Comparison of ENCODE assay signal across 1 cellular context in genomic region chr2:54569745-54570296, GRCh38.
TF ChIP-seq lines count a peak whose summit lies in the region.

No MANE protein-coding gene starts in this region.

TF ChIP-seq in GM12878, 131 proteins besides CTCF, POLR2A, EP300 and RAD21 (continued from another document):
- TF ChIP-seq USF2 (IDR thresholded peaks at IDR 0.05; ENCODE audit: borderline replicate concordance, low read depth, low read length) (no peak), TCF12 (IDR thresholded peaks at IDR 0.05; ENCODE audit: low read depth, low read length) (no peak), CHD4 (IDR thresholded peaks at IDR 0.05) (no peak), BCL11A (IDR thresholded peaks at IDR 0.05; ENCODE audit: low read depth, low read length) (0 out of 2 replicates have a peak, but pooled peaks have one; percentile 17), MAX (IDR thresholded peaks at IDR 0.05; ENCODE audit: low read depth, low read length) (no peak), SUZ12 (IDR thresholded peaks at IDR 0.05; ENCODE audit: unreplicated experiment) (no peak), EZH2 (IDR thresholded peaks at IDR 0.05; ENCODE audit: borderline replicate concordance, control insufficient read depth, low read depth, low read length) (no peak), SMC3 (IDR thresholded peaks at IDR 0.05; ENCODE audit: borderline replicate concordance, low read length) (no peak), TARDBP (IDR thresholded peaks at IDR 0.05; ENCODE audit: borderline replicate concordance) (no peak), BMI1 (IDR thresholded peaks at IDR 0.05; ENCODE audit: borderline replicate concordance) (no peak), NFIC (IDR thresholded peaks at IDR 0.05; ENCODE audit: low read depth, low read length) (peak; percentile 31), ZBED1 (IDR thresholded peaks at IDR 0.05; ENCODE audit: borderline replicate concordance) (no peak), ZNF274 (IDR thresholded peaks at IDR 0.05; ENCODE audit: insufficient read depth, insufficient read length) (no peak), MLLT1 (IDR thresholded peaks at IDR 0.05) (peak; percentile 66), ZNF24 (IDR thresholded peaks at IDR 0.05) (peak; percentile 76), TBL1XR1 (IDR thresholded peaks at IDR 0.05; ENCODE audit: low read depth, low read length) (peak; percentile 52; the same call in 1 of the 2 replicates), RFX5 (IDR thresholded peaks at IDR 0.05; ENCODE audit: low read depth, low read length) (no peak), ATF2 (IDR thresholded peaks at IDR 0.05; ENCODE audit: low read length) (peak; percentile 80), SMARCA5 (IDR thresholded peaks at IDR 0.05) (no peak), BCLAF1 (IDR thresholded peaks at IDR 0.05) (no peak), ZNF622 (IDR thresholded peaks at IDR 0.05) (no peak), MYB (IDR thresholded peaks at IDR 0.05; ENCODE audit: borderline replicate concordance, low read depth, low read length) (no peak), CHD1 (IDR thresholded peaks at IDR 0.05; ENCODE audit: low read depth, low read length) (peak; percentile 13; the same call in 1 of the 2 replicates), NFXL1 (IDR thresholded peaks at IDR 0.05; ENCODE audit: borderline replicate concordance) (no peak), USF1 (IDR thresholded peaks at IDR 0.05; ENCODE audit: borderline replicate concordance, extremely low read length, insufficient read depth, low read depth, low read length) (no peak), ZNF207 (IDR thresholded peaks at IDR 0.05; ENCODE audit: borderline replicate concordance) (no peak), SMAD5 (IDR thresholded peaks at IDR 0.05; ENCODE audit: low read depth) (no peak), RBBP5 (conservative IDR thresholded peaks at IDR 0.05) (no peak), ASH2L (IDR thresholded peaks at IDR 0.05; ENCODE audit: borderline replicate concordance, low read depth) (no peak), SMAD1 (IDR thresholded peaks at IDR 0.05; ENCODE audit: low read depth, partially characterized antibody) (peak; percentile 86), NKRF (conservative IDR thresholded peaks at IDR 0.05) (no peak), MEF2B (IDR thresholded peaks at IDR 0.05; ENCODE audit: partially characterized antibody, poor library complexity, severe bottlenecking) (peak; percentile 65), NRF1 (conservative IDR thresholded peaks at IDR 0.05; ENCODE audit: low read depth, low read length) (no peak), FOXM1 (IDR thresholded peaks at IDR 0.05; ENCODE audit: low read depth, low read length) (no peak; the same call in 1 of the 2 replicates), NR2C2 (IDR thresholded peaks at IDR 0.05; ENCODE audit: borderline replicate concordance, control insufficient read depth, insufficient read length, low read depth) (no peak), RELB (IDR thresholded peaks at IDR 0.05; ENCODE audit: low read depth) (peak; percentile 37; the same call in 1 of the 2 replicates), BACH1 (IDR thresholded peaks at IDR 0.05; ENCODE audit: borderline replicate concordance) (no peak), MYC (IDR thresholded peaks at IDR 0.05; ENCODE audit: insufficient read depth, insufficient read length, insufficient replicate concordance, low read length, severe bottlenecking) (no peak), ATF7 (IDR thresholded peaks at IDR 0.05; ENCODE audit: low read depth) (0 out of 2 replicates have a peak, but pooled peaks have one; percentile 21), FOS (IDR thresholded peaks at IDR 0.05; ENCODE audit: borderline replicate concordance, extremely low read depth, insufficient read length) (no peak), PKNOX1 (IDR thresholded peaks at IDR 0.05) (no peak), NBN (IDR thresholded peaks at IDR 0.05) (0 out of 2 replicates have a peak, but pooled peaks have one; percentile 36), PAX8 (IDR thresholded peaks at IDR 0.05) (no peak), SPI1 (IDR thresholded peaks at IDR 0.05; ENCODE audit: borderline replicate concordance, insufficient read depth, low read depth, low read length) (no peak; the same call in 1 of the 2 replicates), WRNIP1 (IDR thresholded peaks at IDR 0.05; ENCODE audit: borderline replicate concordance, low read depth, low read length) (no peak), MTA2 (IDR thresholded peaks at IDR 0.05; ENCODE audit: low read depth) (peak; percentile 66), CEBPB (IDR thresholded peaks at IDR 0.05; ENCODE audit: borderline replicate concordance in 1 of 2, low read depth in 2 of 2, low read length in 2 of 2) (no peak), DPF2 (IDR thresholded peaks at IDR 0.05) (0 out of 2 replicates have a peak, but pooled peaks have one; percentile 26), YBX1 (IDR thresholded peaks at IDR 0.05) (no peak)
